Comparison of ENCODE assay signal across 12 cellular contexts in the genomic region with DNA sequence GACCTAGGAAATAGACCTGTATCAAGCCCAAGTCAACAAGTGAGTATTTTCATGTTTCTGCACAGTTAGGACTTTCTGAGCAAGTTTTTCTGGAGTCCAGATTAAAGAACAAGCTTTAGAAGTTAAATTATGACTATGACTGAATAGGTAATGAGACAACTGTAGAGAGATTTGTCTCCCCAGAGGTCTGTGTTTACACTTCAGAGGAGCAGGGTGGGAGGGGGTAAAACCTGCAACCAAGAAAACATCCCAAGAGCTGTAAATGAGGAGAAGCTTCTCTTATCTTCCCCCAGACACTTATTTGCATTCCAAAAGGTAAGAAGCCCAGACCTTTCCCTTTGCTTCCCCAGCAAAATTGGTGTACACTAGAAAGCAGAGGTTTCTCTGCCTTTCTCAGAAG.
"Had no signal": no experiment of that assay in that cellular context is flagged by ENCODE, and none has a peak within 500 bp of the region (broad histone marks: within the 10 kb centered on the region; RNA-seq: fewer than 3 reads in every experiment).

No MANE protein-coding gene starts in this region.

- H3K9me3 ChIP-seq: gastrocnemius medialis, right atrium auricular region, tibial nerve had no signal

- H3K27me3 ChIP-seq: brain microvascular endothelial cell, gastrocnemius medialis, right atrium auricular region, tibial nerve had no signal

- DNase-seq: activated CD4-positive, alpha-beta memory T cell treated with anti-CD3 and anti-CD28 coated beads for 36 hours; activated effector memory CD4-positive, alpha-beta T cell treated with anti-CD3 and anti-CD28 coated beads, Interleukin-2, amount 50 U/mL, for 16 hours; activated naive CD8-positive, alpha-beta T cell treated with anti-CD3 and anti-CD28 coated beads for 36 hours; activated T-cell treated with anti-CD3 and anti-CD28 coated beads, Interleukin-2, amount 50 U/mL, for 4 hours; brain microvascular endothelial cell; gastrocnemius medialis; midbrain; nucleus accumbens; small intestine had no signal

- H3K4me3 ChIP-seq: gastrocnemius medialis, right atrium auricular region, tibial nerve had no signal

- H3K27ac ChIP-seq: brain microvascular endothelial cell, gastrocnemius medialis, right atrium auricular region, tibial nerve had no signal

- ATAC-seq: activated T-cell treated with anti-CD3 and anti-CD28 coated beads, Interleukin-2, amount 50 U/mL, for 4 hours; gastrocnemius medialis; stimulated activated effector memory CD8-positive, alpha-beta T cell treated with anti-CD3 and anti-CD28 coated beads, Interleukin-12 subunit alpha, Interleukin-12 subunit beta, amount 100 ng/mL, for 72 hours had no signal

- H3K4me1 ChIP-seq: gastrocnemius medialis, right atrium auricular region, tibial nerve had no signal

- H3K36me3 ChIP-seq: brain microvascular endothelial cell, gastrocnemius medialis, right atrium auricular region, tibial nerve had no signal
